Comparison of ENCODE assay signal across 1 cellular context in genomic region chr16:10978124-10978523, GRCh38.
TF ChIP-seq lines count a peak whose summit lies in the region.

No MANE protein-coding gene starts in this region.

TF ChIP-seq in IMR-90, 13 proteins besides CTCF, POLR2A, EP300 and RAD21:
- no peak for TF ChIP-seq CEBPB (IDR thresholded peaks at IDR 0.05; ENCODE audit: low read depth, low read length)
- TF ChIP-seq, protein P1, sequence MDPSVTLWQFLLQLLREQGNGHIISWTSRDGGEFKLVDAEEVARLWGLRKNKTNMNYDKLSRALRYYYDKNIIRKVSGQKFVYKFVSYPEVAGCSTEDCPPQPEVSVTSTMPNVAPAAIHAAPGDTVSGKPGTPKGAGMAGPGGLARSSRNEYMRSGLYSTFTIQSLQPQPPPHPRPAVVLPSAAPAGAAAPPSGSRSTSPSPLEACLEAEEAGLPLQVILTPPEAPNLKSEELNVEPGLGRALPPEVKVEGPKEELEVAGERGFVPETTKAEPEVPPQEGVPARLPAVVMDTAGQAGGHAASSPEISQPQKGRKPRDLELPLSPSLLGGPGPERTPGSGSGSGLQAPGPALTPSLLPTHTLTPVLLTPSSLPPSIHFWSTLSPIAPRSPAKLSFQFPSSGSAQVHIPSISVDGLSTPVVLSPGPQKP (IDR thresholded peaks at IDR 0.05; ENCODE audit: borderline replicate concordance, low read depth, low read length): no peak
TF ChIP-seq in IMR-90: peak in this region for 0.
